ENCODE assay signal across 35 cellular contexts in genomic region chr17:31254654-31255053, GRCh38. TPM values are rescaled to one million over a fixed set of nuclear protein-coding genes. Genes with fewer than 3 reads are reported as not detected.
"Had no signal": no experiment of that assay in that cellular context is flagged by ENCODE, and none has a peak within 500 bp of the region (broad histone marks: within the 10 kb centered on the region; RNA-seq: fewer than 3 reads in every experiment).

No MANE protein-coding gene starts in this region.

- H3K27me3 Mint-ChIP-seq: activated B cell treated with CpG ODN at 0.5 μM for 24 hours; activated CD4-positive, alpha-beta memory T cell treated with anti-CD3 and anti-CD28 coated beads for 36 hours had no signal

- H3K9me3 ChIP-seq: Peyer's patch had no signal

- FAIRE-seq: colon, TTC549 had no signal

- H3K36me3 ChIP-seq: brain microvascular endothelial cell had no signal

- H3K9me3 Mint-ChIP-seq: activated B cell treated with CpG ODN at 0.5 μM for 24 hours; activated CD4-positive, alpha-beta memory T cell treated with anti-CD3 and anti-CD28 coated beads for 36 hours; activated naive CD4-positive, alpha-beta T cell treated with anti-CD3 and anti-CD28 coated beads for 36 hours; activated naive CD4-positive, alpha-beta T cell treated with anti-CD3 and anti-CD28 coated beads, Interleukin-2, amount 50 U/mL, for 72 hours; activated T-cell treated with anti-CD3 and anti-CD28 coated beads, Interleukin-2, amount 50 U/mL, for 4 hours; activated T-helper 1 cell treated with anti-CD3 and anti-CD28 coated beads, Interleukin-12 subunit alpha, Interleukin-12 subunit beta, Interleukin-2, Interleukin-4 antibody, amounts not matched to agents 30 ng/mL and 10 ng/mL and 1 ng/mL, durations not matched to agents 14 hours and 24 hours and 36 hours; T-helper 1 cell treated with Interleukin-12 subunit alpha and Interleukin-12 subunit beta and Interleukin-4 antibody, amounts not matched to agents 30 μg/mL and 1 μg/mL, for 36 hours; T-helper 2 cell treated with Interferon-gamma antibody and Interleukin-4, amounts not matched to agents 5 μg/mL and 100 μg/mL, for 36 hours had no signal

- H3K27ac ChIP-seq: brain microvascular endothelial cell, Peyer's patch, VCaP had no signal

- H3K27me3 ChIP-seq: brain microvascular endothelial cell, Peyer's patch had no signal

- ATAC-seq: activated naive CD4-positive, alpha-beta T cell treated with anti-CD3 and anti-CD28 coated beads, Interleukin-2, amount 50 U/mL, for 72 hours; activated T-cell treated with anti-CD3 and anti-CD28 coated beads, Interleukin-2, amount 50 U/mL, for 4 hours; Right ventricle myocardium inferior had no signal

- H3K4me3 Mint-ChIP-seq: activated B cell treated with CpG ODN at 0.5 μM for 24 hours; activated CD4-positive, alpha-beta memory T cell treated with anti-CD3 and anti-CD28 coated beads for 36 hours; activated naive CD4-positive, alpha-beta T cell treated with anti-CD3 and anti-CD28 coated beads for 36 hours; activated T-cell treated with anti-CD3 and anti-CD28 coated beads, Interleukin-2, amount 50 U/mL, for 4 hours; activated T-helper 1 cell treated with anti-CD3 and anti-CD28 coated beads, Interleukin-12 subunit alpha, Interleukin-12 subunit beta, Interleukin-2, Interleukin-4 antibody, amounts not matched to agents 30 ng/mL and 10 ng/mL and 1 ng/mL, durations not matched to agents 14 hours and 24 hours and 36 hours; T-helper 1 cell treated with Interleukin-12 subunit alpha and Interleukin-12 subunit beta and Interleukin-4 antibody, amounts not matched to agents 30 μg/mL and 1 μg/mL, for 36 hours; T-helper 2 cell treated with Interferon-gamma antibody and Interleukin-4, amounts not matched to agents 5 μg/mL and 100 μg/mL, for 36 hours had no signal

- H3K27ac Mint-ChIP-seq: activated B cell treated with CpG ODN at 0.5 μM for 24 hours; activated CD4-positive, alpha-beta memory T cell treated with anti-CD3 and anti-CD28 coated beads for 36 hours; activated naive CD4-positive, alpha-beta T cell treated with anti-CD3 and anti-CD28 coated beads for 36 hours; activated naive CD4-positive, alpha-beta T cell treated with anti-CD3 and anti-CD28 coated beads, Interleukin-2, amount 50 U/mL, for 72 hours; activated T-helper 1 cell treated with anti-CD3 and anti-CD28 coated beads, Interleukin-12 subunit alpha, Interleukin-12 subunit beta, Interleukin-2, Interleukin-4 antibody, amounts not matched to agents 30 ng/mL and 10 ng/mL and 1 ng/mL, durations not matched to agents 14 hours and 24 hours and 36 hours; T-helper 1 cell treated with Interleukin-12 subunit alpha and Interleukin-12 subunit beta and Interleukin-4 antibody, amounts not matched to agents 30 μg/mL and 1 μg/mL, for 36 hours; T-helper 2 cell treated with Interferon-gamma antibody and Interleukin-4, amounts not matched to agents 5 μg/mL and 100 μg/mL, for 36 hours had no signal

- DNase-seq: activated B cell treated with CpG ODN at 0.5 μM for 24 hours; activated CD4-positive, alpha-beta memory T cell treated with anti-CD3 and anti-CD28 coated beads for 36 hours; activated CD4-positive, alpha-beta T cell treated with anti-CD3 and anti-CD28 coated beads for 4 hours; activated CD4-positive, alpha-beta T cell treated with anti-CD3 and anti-CD28 coated beads, Interleukin-2, amount 50 U/mL, for 1 hour; activated CD4-positive, CD25-positive, alpha-beta regulatory T cell treated with anti-CD3 and anti-CD28 coated beads, Interleukin-2, amount 50 U/mL, for 72 hours; activated CD8-positive, alpha-beta memory T cell treated with anti-CD3 and anti-CD28 coated beads, Interleukin-2, amount 50 U/mL, for 4 hours; activated gamma-delta T cell treated with Interleukin-2 at 50 U/mL for 16 hours; activated naive CD4-positive, alpha-beta T cell treated with anti-CD3 and anti-CD28 coated beads for 36 hours; activated T-cell treated with anti-CD3 and anti-CD28 coated beads for 4 hours; activated T-cell treated with anti-CD3 and anti-CD28 coated beads, Interleukin-2, amount 50 U/mL, for 4 hours; anterior cingulate cortex; brain microvascular endothelial cell; central memory CD4-positive, alpha-beta T cell; Kasumi-1; MM.1S; MV-4-11; NCI-H1092; NCI-H1436 treated with DMSO at 0.1 percent for 48 hours; NCI-H1694 treated with DMSO at 0.1 percent for 48 hours; NCI-H2029; NCI-H345; NCI-H524 treated with DMSO at 0.1 percent for 48 hours; Peyer's patch; RPMI8226; SIG-M5 had no signal

- H3K36me3 Mint-ChIP-seq: activated CD4-positive, alpha-beta memory T cell treated with anti-CD3 and anti-CD28 coated beads for 36 hours; activated naive CD4-positive, alpha-beta T cell treated with anti-CD3 and anti-CD28 coated beads, Interleukin-2, amount 50 U/mL, for 72 hours had no signal

- H3K4me3 ChIP-seq: Peyer's patch had no signal

RNA-seq across cellular contexts. Expression of gene OMG, which starts 42.4 kb away (rescaled TPM):
- total RNA-seq: NCI-H460, Peyer's patch, Right ventricle myocardium inferior had no signal

RNA-seq across cellular contexts. Expression of gene EVI2B, which starts 59.2 kb away (rescaled TPM):
- total RNA-seq: SK-MEL-5 had no signal
